ENCODE assay signal across 1 cellular context in the genomic region with DNA sequence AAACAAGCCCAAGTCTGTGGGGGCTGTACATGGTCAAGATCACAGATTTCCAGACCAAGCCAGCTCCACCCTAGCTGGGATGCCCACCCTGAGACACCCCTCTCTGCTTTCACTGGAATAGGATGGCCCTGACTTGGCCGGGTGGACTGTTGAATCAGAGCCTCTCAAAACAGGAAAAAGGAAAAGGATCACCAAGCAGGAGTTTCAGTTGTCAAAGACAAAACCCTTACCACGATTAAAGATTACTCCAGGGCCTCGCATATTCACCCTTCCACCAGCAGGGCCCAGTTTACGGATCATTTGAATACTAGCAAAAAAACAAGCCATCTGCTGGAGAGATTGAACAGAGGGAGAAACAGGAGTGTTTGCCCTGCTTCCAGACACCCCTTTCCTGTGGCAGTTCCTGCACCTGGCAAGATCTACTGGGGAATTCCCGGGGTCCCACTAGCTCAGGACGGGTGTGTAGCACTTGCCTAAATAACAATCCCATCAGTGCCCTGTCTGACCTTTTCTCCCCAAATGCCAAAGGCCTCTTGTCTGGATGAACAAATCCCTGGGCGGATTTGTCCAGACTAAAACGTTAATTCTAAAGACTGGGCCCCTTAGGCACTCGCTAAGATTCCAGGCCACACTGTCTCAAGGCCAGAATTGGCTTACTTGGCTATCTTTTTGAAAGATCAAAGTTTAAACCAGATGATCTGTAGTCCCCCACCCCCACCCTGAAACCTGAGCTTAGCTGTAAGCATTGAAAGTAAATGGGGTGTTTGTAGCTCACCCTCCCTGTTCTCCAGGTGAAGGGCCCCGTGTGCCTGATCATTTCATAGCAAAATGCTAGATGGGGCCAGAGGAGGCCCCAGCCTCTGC.
TF ChIP-seq lines count a peak whose summit lies in the region.

No MANE protein-coding gene starts in this region.

TF ChIP-seq in A549, 52 proteins besides CTCF, POLR2A, EP300 and RAD21 (continued from another document):
- TF ChIP-seq PBX3 (IDR thresholded peaks at IDR 0.05) = peak; percentile 62; the same call in 1 of the 2 replicates
- TF ChIP-seq RFX5 (IDR thresholded peaks at IDR 0.05) = peak; percentile 21; the same call in 1 of the 2 replicates
